In genomic region chr2:201404699-201405275, GRCh38 we compare ENCODE assay signal across 16 cellular contexts. TPM values are rescaled to one million over a fixed set of nuclear protein-coding genes. Genes with fewer than 3 reads are reported as not detected.
DNase-seq lines count a peak whose midpoint lies in the region; FAIRE-seq and TF ChIP-seq lines count a peak whose summit lies in the region.
"Had no signal": no experiment of that assay in that cellular context is flagged by ENCODE, and none has a peak within 500 bp of the region (broad histone marks: within the 10 kb centered on the region; RNA-seq: fewer than 3 reads in every experiment).

No MANE protein-coding gene starts in this region.

- H3K4me3 Mint-ChIP-seq in activated T-helper 1 cell treated with anti-CD3 and anti-CD28 coated beads, Interleukin-12 subunit alpha, Interleukin-12 subunit beta, Interleukin-2, Interleukin-4 antibody, amounts not matched to agents 30 ng/mL and 10 ng/mL and 1 ng/mL, durations not matched to agents 14 hours and 24 hours and 36 hours, result peak overlapping the region; percentile 0
- no peak overlapping the region for H3K4me3 Mint-ChIP-seq in chondrocyte (ENCODE audit: unreplicated experiment)
- H3K4me3 Mint-ChIP-seq: stimulated activated naive CD8-positive, alpha-beta T cell treated with anti-CD3 and anti-CD28 coated beads, Interleukin-15, Interleukin-2, amounts not matched to agents 100 ng/mL and 50 ng/mL, for 24 hours had no signal

- FAIRE-seq in GM18507 (lab: Jason Lieb, UNC) (peak; percentile 41), keratinocyte (lab: Jason Lieb, UNC) (peak; percentile 29)
- FAIRE-seq: bronchial epithelial cell, endothelial cell of umbilical vein had no signal

- no peaks in the 10 kb centered on the region for H3K9me1 ChIP-seq in keratinocyte (ENCODE audit: control insufficient read depth, extremely low read depth, insufficient read depth, low read length)

- H3K27me3 ChIP-seq in keratinocyte (ENCODE audit: control insufficient read depth, extremely low read depth, insufficient read depth, low read length), result no peaks in the 10 kb centered on the region
- H3K27me3 ChIP-seq: BLaER1 had no signal

- H4K20me1 ChIP-seq in keratinocyte (ENCODE audit: control insufficient read depth, extremely low read depth, insufficient read depth, low read length), result no peaks in the 10 kb centered on the region
- H4K20me1 ChIP-seq: BLaER1 had no signal

- H3K4me2 ChIP-seq in keratinocyte (ENCODE audit: control insufficient read depth, extremely low read depth, insufficient read depth, low read depth, low read length), result no peak overlapping the region
- H3K4me2 ChIP-seq: BLaER1 had no signal

- peaks cover 41% of the 10 kb centered on the region for H3K4me1 Mint-ChIP-seq in activated T-helper 1 cell treated with anti-CD3 and anti-CD28 coated beads, Interleukin-12 subunit alpha, Interleukin-12 subunit beta, Interleukin-2, Interleukin-4 antibody, amounts not matched to agents 30 ng/mL and 10 ng/mL and 1 ng/mL, durations not matched to agents 14 hours and 24 hours and 36 hours (ENCODE audit: low read depth)
- H3K4me1 Mint-ChIP-seq in chondrocyte (ENCODE audit: low read depth), result peaks cover 50% of the 10 kb centered on the region

- no peak overlapping the region for H3K4me3 ChIP-seq in keratinocyte (ENCODE audit: control insufficient read depth in 2 of 3, extremely low read depth in 1 of 3, insufficient read depth in 2 of 3, low read depth in 1 of 3, low read length in 3 of 3)
- H3K4me3 ChIP-seq: BLaER1, prostate gland had no signal

- no peaks in the 10 kb centered on the region for H3K9me3 ChIP-seq in keratinocyte (ENCODE audit: control insufficient read depth, low read depth, low read length)
- H3K9me3 ChIP-seq: prostate gland had no signal

- no peaks in the 10 kb centered on the region for H3K36me3 ChIP-seq in keratinocyte (ENCODE audit: control insufficient read depth in 2 of 2, extremely low read depth in 1 of 2, insufficient read depth in 2 of 2, low read length in 2 of 2)
- H3K36me3 ChIP-seq: prostate gland had no signal

- peaks cover 23% of the 10 kb centered on the region for H3K4me1 ChIP-seq in keratinocyte (ENCODE audit: control insufficient read depth, extremely low read depth, insufficient read depth, low read length)
- H3K4me1 ChIP-seq: BLaER1, prostate gland had no signal

- no peak overlapping the region for H3K9ac ChIP-seq in keratinocyte (ENCODE audit: control insufficient read depth, extremely low read depth, insufficient read depth, low read length)
- H3K9ac ChIP-seq: BLaER1 had no signal

- H2AFZ ChIP-seq in keratinocyte (ENCODE audit: control insufficient read depth, low read length), result no peak overlapping the region

- 0 out of 2 replicates have a peak overlapping the region, but pooled peaks have one; percentile 5 for H3K27ac ChIP-seq in 22Rv1
- no peak overlapping the region for H3K27ac ChIP-seq in keratinocyte (ENCODE audit: control insufficient read depth, insufficient read depth, low read length)
- H3K27ac ChIP-seq: BLaER1, prostate gland had no signal

- no peaks in the 10 kb centered on the region for H3K79me2 ChIP-seq in keratinocyte (ENCODE audit: control insufficient read depth, insufficient read depth, low read length)

- DNase-seq in GM18507 (ENCODE audit: extremely low spot score, insufficient read length, low read depth) (no peak), keratinocyte (ENCODE audit: low read depth, low spot score) (no peak), iPS-NIHi7 (ENCODE audit: extremely low spot score) (no peak), NCI-H524 (lab: John Stamatoyannopoulos, UW) (no peak), activated gamma-delta T cell treated with Interleukin-2 at 50 U/mL for 16 hours (no peak), chondrocyte (ENCODE audit: low spot score) (no peak)
- DNase-seq in activated T-helper 1 cell treated with anti-CD3 and anti-CD28 coated beads, Interleukin-12 subunit alpha, Interleukin-12 subunit beta, Interleukin-2, Interleukin-4 antibody, amounts not matched to agents 30 ng/mL and 10 ng/mL and 1 ng/mL, durations not matched to agents 14 hours and 24 hours and 36 hours (ENCODE audit: low spot score), result no peak
- DNase-seq: activated CD8-positive, alpha-beta memory T cell treated with anti-CD3 and anti-CD28 coated beads, Interleukin-2, amount 50 U/mL, for 48 hours; NCI-H1092 treated with DMSO at 0.1 percent for 48 hours; stimulated activated CD4-positive, alpha-beta T cell treated with anti-CD3 and anti-CD28 coated beads, Interleukin-2, amount 100 ng/mL, for 48 hours had no signal

- peak; percentile 6; the same call in 1 of the 2 replicates for TF ChIP-seq CTCF in 22Rv1 (IDR thresholded peaks at IDR 0.05)
- no peak for TF ChIP-seq CTCF in keratinocyte (optimal IDR thresholded peaks at IDR 0.05 in 1 of 3, IDR thresholded peaks at IDR 0.05 in 1 of 3, conservative IDR thresholded peaks at IDR 0.05 in 1 of 3; ENCODE audit: extremely low read depth in 1 of 3, insufficient read depth in 2 of 3, low read length in 3 of 3)
- no peak for TF ChIP-seq CTCF in chondrocyte (IDR thresholded peaks at IDR 0.05)

- intact Hi-C loops in activated T-helper 1 cell treated with anti-CD3 and anti-CD28 coated beads, Interleukin-12 subunit alpha, Interleukin-12 subunit beta, Interleukin-2, Interleukin-4 antibody, amounts not matched to agents 30 ng/mL and 10 ng/mL and 1 ng/mL, durations not matched to agents 14 hours and 24 hours and 36 hours (cut with micrococcal nuclease), result loop anchor here (5.0 kb wide), 2 partner anchors 167 to 238 kb away; partner anchors contain the start of gene TMEM237

- no peaks in the 10 kb centered on the region for H3K27me3 Mint-ChIP-seq in activated T-helper 1 cell treated with anti-CD3 and anti-CD28 coated beads, Interleukin-12 subunit alpha, Interleukin-12 subunit beta, Interleukin-2, Interleukin-4 antibody, amounts not matched to agents 30 ng/mL and 10 ng/mL and 1 ng/mL, durations not matched to agents 14 hours and 24 hours and 36 hours (ENCODE audit: insufficient read depth)
- no peaks in the 10 kb centered on the region for H3K27me3 Mint-ChIP-seq in chondrocyte (ENCODE audit: low read depth)
- H3K27me3 Mint-ChIP-seq: stimulated activated naive CD8-positive, alpha-beta T cell treated with anti-CD3 and anti-CD28 coated beads, Interleukin-15, Interleukin-2, amounts not matched to agents 100 ng/mL and 50 ng/mL, for 24 hours had no signal

- H3K27ac Mint-ChIP-seq in activated T-helper 1 cell treated with anti-CD3 and anti-CD28 coated beads, Interleukin-12 subunit alpha, Interleukin-12 subunit beta, Interleukin-2, Interleukin-4 antibody, amounts not matched to agents 30 ng/mL and 10 ng/mL and 1 ng/mL, durations not matched to agents 14 hours and 24 hours and 36 hours, result no peak overlapping the region
- H3K27ac Mint-ChIP-seq in chondrocyte (ENCODE audit: unreplicated experiment), result no peak overlapping the region

- peaks cover 18% of the 10 kb centered on the region for H3K36me3 Mint-ChIP-seq in activated T-helper 1 cell treated with anti-CD3 and anti-CD28 coated beads, Interleukin-12 subunit alpha, Interleukin-12 subunit beta, Interleukin-2, Interleukin-4 antibody, amounts not matched to agents 30 ng/mL and 10 ng/mL and 1 ng/mL, durations not matched to agents 14 hours and 24 hours and 36 hours (ENCODE audit: low read depth)
- H3K36me3 Mint-ChIP-seq in chondrocyte (ENCODE audit: low read depth), result peaks cover 2% of the 10 kb centered on the region

- dilution Hi-C loops in keratinocyte (cut with MboI; ENCODE audit: extremely low pct_ligation_motif_present, low sequenced_read_pairs), result no loop called here

- no peaks in the 10 kb centered on the region for H3K9me3 Mint-ChIP-seq in activated T-helper 1 cell treated with anti-CD3 and anti-CD28 coated beads, Interleukin-12 subunit alpha, Interleukin-12 subunit beta, Interleukin-2, Interleukin-4 antibody, amounts not matched to agents 30 ng/mL and 10 ng/mL and 1 ng/mL, durations not matched to agents 14 hours and 24 hours and 36 hours
- no peaks in the 10 kb centered on the region for H3K9me3 Mint-ChIP-seq in chondrocyte (ENCODE audit: low read depth)
- H3K9me3 Mint-ChIP-seq: stimulated activated naive CD8-positive, alpha-beta T cell treated with anti-CD3 and anti-CD28 coated beads, Interleukin-15, Interleukin-2, amounts not matched to agents 100 ng/mL and 50 ng/mL, for 24 hours had no signal

RNA-seq across cellular contexts. Expression of gene TRAK2, which starts 46.5 kb away (rescaled TPM):
- total RNA-seq in activated T-helper 1 cell treated with anti-CD3 and anti-CD28 coated beads, Interleukin-12 subunit alpha, Interleukin-12 subunit beta, Interleukin-2, Interleukin-4 antibody, amounts not matched to agents 30 ng/mL and 10 ng/mL and 1 ng/mL, durations not matched to agents 14 hours and 24 hours and 36 hours, result 24.7 and 28.9 TPM in 2 replicates
- 10.8 to 12.9 TPM (median 12.4 TPM) in 3 replicates for polyA plus RNA-seq in keratinocyte
- polyA plus RNA-seq in keratinocyte (2011; ENCODE audit: low read depth), result 7.4 TPM
- 8.7 and 14.4 TPM in 2 replicates for polyA plus RNA-seq in keratinocyte (2011; cell fraction: cytosol; rRNA removed)
- polyA plus RNA-seq in keratinocyte (2011; cell fraction: nucleus; rRNA removed), result 11.3 and 13.6 TPM in 2 replicates
- polyA plus RNA-seq in keratinocyte (2012; ENCODE audit: low replicate concordance), result 5.3 and 9.9 TPM in 2 replicates
- 8.3 to 32.0 TPM (median 28.9 TPM) in 3 replicates for polyA minus RNA-seq in keratinocyte
- 13.6 TPM for polyA minus RNA-seq in keratinocyte (2011; cell fraction: cytosol; rRNA and poly(A)+ RNA removed)
- polyA minus RNA-seq in keratinocyte (2011; cell fraction: nucleus; rRNA and poly(A)+ RNA removed), result 15.8 and 28.0 TPM in 2 replicates
- total RNA-seq in chondrocyte, result 46.0 to 53.2 TPM (median 48.4 TPM) in 3 replicates

RNA-seq across cellular contexts. Expression of gene STRADB, which starts 46.8 kb away (rescaled TPM):
- 14.6 and 18.1 TPM in 2 replicates for total RNA-seq in activated T-helper 1 cell treated with anti-CD3 and anti-CD28 coated beads, Interleukin-12 subunit alpha, Interleukin-12 subunit beta, Interleukin-2, Interleukin-4 antibody, amounts not matched to agents 30 ng/mL and 10 ng/mL and 1 ng/mL, durations not matched to agents 14 hours and 24 hours and 36 hours
- 6.3 to 14.6 TPM (median 11.1 TPM) in 3 replicates for polyA plus RNA-seq in keratinocyte
- polyA plus RNA-seq in keratinocyte (2011; ENCODE audit: low read depth), result 2.4 TPM
- 6.9 and 15.2 TPM in 2 replicates for polyA plus RNA-seq in keratinocyte (2011; cell fraction: cytosol; rRNA removed)
- 8.5 and 11.9 TPM in 2 replicates for polyA plus RNA-seq in keratinocyte (2011; cell fraction: nucleus; rRNA removed)
- polyA plus RNA-seq in keratinocyte (2012; ENCODE audit: low replicate concordance), result 7.5 and 8.7 TPM in 2 replicates
- polyA minus RNA-seq in keratinocyte, result 7.9 to 19.5 TPM (median 10.7 TPM) in 3 replicates
- 13.6 TPM for polyA minus RNA-seq in keratinocyte (2011; cell fraction: cytosol; rRNA and poly(A)+ RNA removed)
- 3.4 and 10.2 TPM in 2 replicates for polyA minus RNA-seq in keratinocyte (2011; cell fraction: nucleus; rRNA and poly(A)+ RNA removed)
- total RNA-seq in chondrocyte, result 13.0 to 18.6 TPM (median 13.7 TPM) in 3 replicates

RNA-seq across cellular contexts. Expression of gene FLACC1, which starts 47.6 kb away (rescaled TPM):
- total RNA-seq in activated T-helper 1 cell treated with anti-CD3 and anti-CD28 coated beads, Interleukin-12 subunit alpha, Interleukin-12 subunit beta, Interleukin-2, Interleukin-4 antibody, amounts not matched to agents 30 ng/mL and 10 ng/mL and 1 ng/mL, durations not matched to agents 14 hours and 24 hours and 36 hours, result 0.23 and 1.1 TPM in 2 replicates
- polyA plus RNA-seq in keratinocyte, result 0.12 to 0.43 TPM (median 0.35 TPM) in 3 replicates
- polyA plus RNA-seq in keratinocyte (2011; ENCODE audit: low read depth), result 1.3 TPM
- 0.28 TPM in 1 of 2 replicates, not detected in the other for polyA plus RNA-seq in keratinocyte (2011; cell fraction: cytosol; rRNA removed)
- 0.69 and 1.7 TPM in 2 replicates for polyA plus RNA-seq in keratinocyte (2011; cell fraction: nucleus; rRNA removed)
- polyA plus RNA-seq in keratinocyte (2012; ENCODE audit: low replicate concordance), result 0.18 TPM in 1 of 2 replicates, not detected in the other
- 0.46 to 1.1 TPM in 2 of 3 replicates, not detected in the other for polyA minus RNA-seq in keratinocyte
- polyA minus RNA-seq in keratinocyte (2011; cell fraction: cytosol; rRNA and poly(A)+ RNA removed), result not detected
- polyA minus RNA-seq in keratinocyte (2011; cell fraction: nucleus; rRNA and poly(A)+ RNA removed), result 1.3 and 1.5 TPM in 2 replicates
- total RNA-seq in chondrocyte, result 1.4 to 2.1 TPM (median 1.5 TPM) in 3 replicates
